Comparison of ENCODE assay signal across 18 cellular contexts in the genomic region with DNA sequence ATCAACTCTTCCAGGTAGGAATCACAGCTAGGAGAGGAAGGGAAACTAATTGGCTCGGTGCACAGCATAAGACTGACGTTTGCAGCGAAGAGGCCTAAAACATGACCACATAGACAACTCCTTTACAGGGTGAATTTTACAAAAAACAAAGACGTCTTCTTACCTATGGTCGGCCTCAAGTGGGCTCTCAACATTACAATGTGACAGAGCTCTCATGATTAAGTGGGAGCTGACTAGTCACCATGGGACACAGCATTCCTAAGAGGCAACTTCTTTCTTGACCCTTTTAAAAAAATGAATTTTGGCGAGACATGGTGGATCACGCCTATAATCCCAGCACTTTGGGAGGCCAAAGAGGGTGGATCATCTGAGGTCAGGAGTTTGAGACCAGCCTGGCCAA. TPM values are rescaled to one million over a fixed set of nuclear protein-coding genes. Genes with fewer than 3 reads are reported as not detected.
A peak's percentile ranks its signal among the peaks of the same experiment; 100 is the strongest.
DNase-seq lines count a peak whose midpoint lies in the region; ATAC-seq and TF ChIP-seq lines count a peak whose summit lies in the region.
"Had no signal": no experiment of that assay in that cellular context is flagged by ENCODE, and none has a peak within 500 bp of the region (broad histone marks: within the 10 kb centered on the region; RNA-seq: fewer than 3 reads in every experiment).

No MANE protein-coding gene starts in this region.

- no peaks in the 10 kb centered on the region for H3K27me3 Mint-ChIP-seq in CD4-positive, alpha-beta memory T cell
- H3K27me3 Mint-ChIP-seq in H9 (ENCODE audit: low read depth), result no peaks in the 10 kb centered on the region
- H3K27me3 Mint-ChIP-seq in activated CD8-positive, alpha-beta T cell treated with anti-CD3 and anti-CD28 coated beads, Interleukin-2, amount 10 ng/mL, durations not matched to agents 7 days and 5 days (ENCODE audit: low read depth), result no peaks in the 10 kb centered on the region
- H3K27me3 Mint-ChIP-seq in naive thymus-derived CD8-positive, alpha-beta T cell, result no peaks in the 10 kb centered on the region
- H3K27me3 Mint-ChIP-seq: activated naive CD4-positive, alpha-beta T cell treated with anti-CD3 and anti-CD28 coated beads, Interleukin-2, amount 50 U/mL, for 24 hours had no signal

- no peak overlapping the region for H3K18ac ChIP-seq in H9 (ENCODE audit: insufficient read length, low read depth, low read length)

- H3K27ac Mint-ChIP-seq in CD4-positive, alpha-beta memory T cell, result peak overlapping the region in 6 of 7 donors; percentile 4 to 54 (median 44)
- H3K27ac Mint-ChIP-seq in H9, result peak overlapping the region; percentile 69 to 95 (median 92); a peak in 6 of 7 replicates
- peak overlapping the region; percentile 17 for H3K27ac Mint-ChIP-seq in activated CD8-positive, alpha-beta T cell treated with anti-CD3 and anti-CD28 coated beads, Interleukin-2, amount 10 ng/mL, durations not matched to agents 7 days and 5 days
- peak overlapping the region; percentile 16 to 82 (median 52) for H3K27ac Mint-ChIP-seq in naive thymus-derived CD8-positive, alpha-beta T cell
- H3K27ac Mint-ChIP-seq: activated naive CD4-positive, alpha-beta T cell treated with anti-CD3 and anti-CD28 coated beads, Interleukin-2, amount 50 U/mL, for 24 hours had no signal

- no peak overlapping the region for H3K23ac ChIP-seq in H9 (ENCODE audit: insufficient read length, low read depth, low read length)

- peaks cover 12% of the 10 kb centered on the region for H3K36me3 ChIP-seq in CD4-positive, alpha-beta memory T cell (ENCODE audit: insufficient read depth, low read length)
- peaks cover 0 to 18% (median 3%) of the 10 kb centered on the region in 4 donors for H3K36me3 ChIP-seq in sigmoid colon
- H3K36me3 ChIP-seq: breast epithelium had no signal

- H3K56ac ChIP-seq in H9 (ENCODE audit: insufficient read length, low read depth, low read length), result no peak overlapping the region

- peaks cover 38 to 58% (median 48%) of the 10 kb centered on the region in 4 donors for H3K4me1 Mint-ChIP-seq in CD4-positive, alpha-beta memory T cell
- H3K4me1 Mint-ChIP-seq in H9, result peaks cover 46 to 47% of the 10 kb centered on the region in 2 experiments
- peaks cover 49% of the 10 kb centered on the region for H3K4me1 Mint-ChIP-seq in activated CD8-positive, alpha-beta T cell treated with anti-CD3 and anti-CD28 coated beads, Interleukin-2, amount 10 ng/mL, durations not matched to agents 7 days and 5 days (ENCODE audit: low read depth)
- H3K4me1 Mint-ChIP-seq in naive thymus-derived CD8-positive, alpha-beta T cell, result peaks cover 33 to 62% (median 54%) of the 10 kb centered on the region in 4 donors

- no peaks in the 10 kb centered on the region for H3K27me3 ChIP-seq in CD4-positive, alpha-beta memory T cell (ENCODE audit: insufficient read depth, low read length)
- no peaks in the 10 kb centered on the region for H3K27me3 ChIP-seq in H9 (ENCODE audit: insufficient read depth, low read length)
- no peaks in the 10 kb centered on the region for H3K27me3 ChIP-seq in sigmoid colon
- H3K27me3 ChIP-seq: breast epithelium, testis had no signal

- intact Hi-C loops in CD4-positive, alpha-beta memory T cell (cut with micrococcal nuclease), result no loop called here
- intact Hi-C loops in sigmoid colon (cut with DNase I), result no loop called here

- no peak overlapping the region for H2BK5ac ChIP-seq in H9 (ENCODE audit: insufficient read length, low read length)

- H3K4ac ChIP-seq in H9 (ENCODE audit: low read depth, low read length), result no peak overlapping the region

- peak overlapping the region in 2 of 8 donors; percentile 8 to 26 for H3K4me3 Mint-ChIP-seq in CD4-positive, alpha-beta memory T cell
- peak overlapping the region in 1 of 2 experiments; percentile 14; a peak in 2 of 5 replicates for H3K4me3 Mint-ChIP-seq in H9
- H3K4me3 Mint-ChIP-seq in activated CD8-positive, alpha-beta T cell treated with anti-CD3 and anti-CD28 coated beads, Interleukin-2, amount 10 ng/mL, durations not matched to agents 7 days and 5 days, result no peak overlapping the region
- H3K4me3 Mint-ChIP-seq in naive thymus-derived CD8-positive, alpha-beta T cell, result peak overlapping the region in 1 of 10 donors; percentile 7
- H3K4me3 Mint-ChIP-seq: activated naive CD4-positive, alpha-beta T cell treated with anti-CD3 and anti-CD28 coated beads, Interleukin-2, amount 50 U/mL, for 24 hours had no signal

- TF ChIP-seq EP300 in sigmoid colon (IDR thresholded peaks at IDR 0.05), result no peak

- no peaks in the 10 kb centered on the region for H3K9me3 ChIP-seq in CD4-positive, alpha-beta memory T cell (ENCODE audit: control insufficient read depth in 1 of 2, low read length in 2 of 2)
- H3K9me3 ChIP-seq in H9 (ENCODE audit: control insufficient read depth, low read depth, low read length) (no peaks in the 10 kb centered on the region), sigmoid colon (no peaks in the 10 kb centered on the region)
- H3K9me3 ChIP-seq: breast epithelium, testis had no signal

- CTCF ChIA-PET in CD4-positive, alpha-beta memory T cell (lab: Charles Lee; ENCODE audit: partially characterized antibody), result interaction anchor here (2.6 to 8.6 kb wide), 2 partner anchors 18 to 42 kb away, joined by 11 to 84 read pairs; no protein-coding TSS in a partner anchor
- CTCF ChIA-PET in activated CD8-positive, alpha-beta T cell treated with anti-CD3 and anti-CD28 coated beads, Interleukin-2, amount 10 ng/mL, durations not matched to agents 7 days and 5 days (lab: Charles Lee), result interaction anchor here (1.3 to 2.0 kb wide), 2 partner anchors 18 to 42 kb away, joined by 6 read pairs; no protein-coding TSS in a partner anchor

- peaks cover 27% of the 10 kb centered on the region for H3K4me1 ChIP-seq in CD4-positive, alpha-beta memory T cell (ENCODE audit: insufficient read depth, low read length)
- H3K4me1 ChIP-seq in H9 (ENCODE audit: insufficient read depth, low read length) (peaks cover 3% of the 10 kb centered on the region; the same call in 1 of the 2 replicates), sigmoid colon (peaks cover 0 to 20% (median 15%) of the 10 kb centered on the region in 4 donors)

- peaks cover 13 to 43% of the 10 kb centered on the region in 2 donors for H3K36me3 Mint-ChIP-seq in CD4-positive, alpha-beta memory T cell
- peaks cover 25 to 39% (median 35%) of the 10 kb centered on the region in 3 experiments for H3K36me3 Mint-ChIP-seq in H9 (ENCODE audit: insufficient read depth in 1 of 3, low read depth in 3 of 3)
- H3K36me3 Mint-ChIP-seq in activated CD8-positive, alpha-beta T cell treated with anti-CD3 and anti-CD28 coated beads, Interleukin-2, amount 10 ng/mL, durations not matched to agents 7 days and 5 days (ENCODE audit: low read depth), result peaks cover 44% of the 10 kb centered on the region
- H3K36me3 Mint-ChIP-seq in naive thymus-derived CD8-positive, alpha-beta T cell, result peaks cover 0 to 51% (median 0%) of the 10 kb centered on the region in 3 donors

- no peak overlapping the region for H2BK12ac ChIP-seq in H9 (ENCODE audit: insufficient read length, low read depth, low read length)

- no peak overlapping the region for H4K5ac ChIP-seq in H9 (ENCODE audit: insufficient read length, low read depth, low read length)

- POLR2A ChIA-PET in CD4-positive, alpha-beta memory T cell (lab: Charles Lee; ENCODE audit: partially characterized antibody), result interaction anchor here (0.8 to 1.4 kb wide), 2 partner anchors 17 to 36 kb away, joined by 3 read pairs; no protein-coding TSS in a partner anchor
- POLR2A ChIA-PET in activated CD8-positive, alpha-beta T cell treated with anti-CD3 and anti-CD28 coated beads, Interleukin-2, amount 10 ng/mL, durations not matched to agents 7 days and 5 days (lab: Charles Lee), result no interaction called here
- POLR2A ChIA-PET in naive thymus-derived CD8-positive, alpha-beta T cell (lab: Charles Lee), result interaction anchor here (1.2 kb wide), 1 partner anchor 33 kb away, joined by 3 read pairs; no protein-coding TSS in a partner anchor

- no peak for DNase-seq in CD4-positive, alpha-beta memory T cell
- DNase-seq in H9 (no peak), ureter (ENCODE audit: low spot score) (no peak), sigmoid colon (no peak)
- DNase-seq in activated CD8-positive, alpha-beta T cell treated with anti-CD3 and anti-CD28 coated beads, Interleukin-2, amount 10 ng/mL, durations not matched to agents 7 days and 5 days, result no peak
- no peak for DNase-seq in naive thymus-derived CD8-positive, alpha-beta T cell
- no peak for DNase-seq in activated CD4-positive, alpha-beta T cell treated with anti-CD3 and anti-CD28 coated beads for 1 hour
- DNase-seq: DMS53; effector memory CD4-positive, alpha-beta T cell; NCI-H1092; NCI-H2107; NCI-H82; RPMI8226; stimulated activated CD4-positive, alpha-beta T cell treated with anti-CD3 and anti-CD28 coated beads, Interleukin-4, amount 100 ng/mL, for 4 hours; testis had no signal

- peaks cover 6% of the 10 kb centered on the region for H3K23me2 ChIP-seq in H9 (ENCODE audit: insufficient read length, low read depth, low read length, poor library complexity, severe bottlenecking)

- peaks cover 31% of the 10 kb centered on the region; the same call in 1 of the 2 replicates for H3K79me2 ChIP-seq in H9 (ENCODE audit: insufficient read depth, low read length)

- H4K91ac ChIP-seq in H9 (ENCODE audit: insufficient read length, low read depth, low read length), result no peak overlapping the region

- H2BK20ac ChIP-seq in H9 (ENCODE audit: low read depth, low read length, poor library complexity, severe bottlenecking), result no peak overlapping the region

- H2AFZ ChIP-seq in H9 (ENCODE audit: low read length), result no peak overlapping the region

- WGBS in H9 (ENCODE audit: extremely low coverage, insufficient read length, low lambda C conversion rate), result no CpG with 5 or more reads among the region's 7 CpGs
- 78 to 91% methylated on average over 7 of the region's 7 CpGs for WGBS in sigmoid colon, 2 donors

- TF ChIP-seq CTCF in H9 (conservative IDR thresholded peaks at IDR 0.05) (no peak), sigmoid colon (IDR thresholded peaks at IDR 0.05) (no peak)

- H3T11ph ChIP-seq in H9 (ENCODE audit: low read length), result no peak overlapping the region

- H2BK15ac ChIP-seq in H9 (ENCODE audit: low read depth, low read length), result no peak overlapping the region

- peaks cover 5% of the 10 kb centered on the region for H3K79me1 ChIP-seq in H9 (ENCODE audit: insufficient read depth, low read depth, low read length, poor library complexity, severe bottlenecking)

- H3K9me3 Mint-ChIP-seq in CD4-positive, alpha-beta memory T cell, result peaks cover 0 to 2% (median 0%) of the 10 kb centered on the region in 8 donors
- H3K9me3 Mint-ChIP-seq in H9, result no peaks in the 10 kb centered on the region
- no peaks in the 10 kb centered on the region for H3K9me3 Mint-ChIP-seq in activated CD8-positive, alpha-beta T cell treated with anti-CD3 and anti-CD28 coated beads, Interleukin-2, amount 10 ng/mL, durations not matched to agents 7 days and 5 days (ENCODE audit: insufficient read depth)
- H3K9me3 Mint-ChIP-seq in naive thymus-derived CD8-positive, alpha-beta T cell, result no peaks in the 10 kb centered on the region
- H3K9me3 Mint-ChIP-seq: activated naive CD4-positive, alpha-beta T cell treated with anti-CD3 and anti-CD28 coated beads, Interleukin-2, amount 50 U/mL, for 24 hours had no signal

- H4K8ac ChIP-seq in H9 (replicated peaks; ENCODE audit: insufficient read length, low read depth, low read length), result no peak overlapping the region

- no peak overlapping the region for H2AK5ac ChIP-seq in H9 (ENCODE audit: insufficient read length, low read length)

- no peak overlapping the region for H3K4me3 ChIP-seq in CD4-positive, alpha-beta memory T cell (ENCODE audit: low read length in 2 of 2)
- H3K4me3 ChIP-seq in sigmoid colon, result no peak overlapping the region
- H3K4me3 ChIP-seq: breast epithelium, skin epidermis, testis had no signal

- no peaks in the 10 kb centered on the region for H4K20me1 ChIP-seq in H9 (ENCODE audit: control insufficient read depth, insufficient read depth, insufficient read length)

- H3K14ac ChIP-seq in H9 (ENCODE audit: insufficient read depth, low read length), result no peak overlapping the region

- H3K4me2 ChIP-seq in H9 (ENCODE audit: insufficient read depth, insufficient read length, low read length), result no peak overlapping the region

- H3K27ac ChIP-seq in CD4-positive, alpha-beta memory T cell (ENCODE audit: low read depth, low read length), result no peak overlapping the region
- no peak overlapping the region for H3K27ac ChIP-seq in H9 (ENCODE audit: insufficient read length, low read depth, low read length)
- no peak overlapping the region for H3K27ac ChIP-seq in sigmoid colon
- H3K27ac ChIP-seq: testis had no signal

- no peak for TF ChIP-seq POLR2A in sigmoid colon (IDR thresholded peaks at IDR 0.05)

- no peak overlapping the region for H3K9ac ChIP-seq in H9 (ENCODE audit: extremely low read depth, insufficient read length, low read length)

- ATAC-seq in activated CD8-positive, alpha-beta T cell treated with anti-CD3 and anti-CD28 coated beads, Interleukin-2, amount 10 ng/mL, durations not matched to agents 7 days and 5 days, result no peak
- no peak for ATAC-seq in naive thymus-derived CD8-positive, alpha-beta T cell

- no peak overlapping the region for H2BK120ac ChIP-seq in H9 (ENCODE audit: low read depth, low read length, poor library complexity, severe bottlenecking)

RNA-seq across cellular contexts. Expression of a gene that starts 4.6 kb away (rescaled TPM):
- 10 to 100 TPM; 82.8 to 87.1 TPM for total RNA-seq in CD4-positive, alpha-beta memory T cell
- polyA plus RNA-seq in CD4-positive, alpha-beta memory T cell, result 100 to 1,000 TPM; 102 to 125 TPM
- 217 and 230 TPM in 2 replicates for total RNA-seq in H9 (2021)
- 10 to 100 TPM; 90.6 to 92.2 TPM for total RNA-seq in activated CD8-positive, alpha-beta T cell treated with anti-CD3 and anti-CD28 coated beads, Interleukin-2, amount 10 ng/mL, durations not matched to agents 7 days and 5 days
- total RNA-seq in naive thymus-derived CD8-positive, alpha-beta T cell, result 10 to 100 TPM; 43.2 to 44.8 TPM
- polyA plus RNA-seq in naive thymus-derived CD8-positive, alpha-beta T cell, result 10 to 100 TPM; 80.3 to 94.0 (median 89.5) TPM
- 116 TPM for total RNA-seq in ureter
- total RNA-seq in sigmoid colon, result 10 to 100 TPM; 34.3 to 47.4 (median 39.7) TPM
- polyA plus RNA-seq in sigmoid colon, result 100 to 1,000 TPM in 1 of 3 donors, 10 to 100 TPM in 2; 11.4 to 183 (median 40.9) TPM

Comparison
In these comparisons a context has a peak if more than half of its experiments do, and no peak if none do; other contexts are left out.
1. H3K27ac Mint-ChIP-seq: peak in every context shown above with its lines; median percentile 92 in H9; 52 in naive thymus-derived CD8-positive, alpha-beta T cell; 44 in CD4-positive, alpha-beta memory T cell; 17 in activated CD8-positive, alpha-beta T cell treated with anti-CD3 and anti-CD28 coated beads, Interleukin-2, amount 10 ng/mL, durations not matched to agents 7 days and 5 days.